Comparison of ENCODE assay signal across 7 cellular contexts in genomic region chrX:16161173-16161572, GRCh38. TPM values are rescaled to one million over a fixed set of nuclear protein-coding genes. Genes with fewer than 3 reads are reported as not detected.
"Had no signal": no experiment of that assay in that cellular context is flagged by ENCODE, and none has a peak within 500 bp of the region (broad histone marks: within the 10 kb centered on the region; RNA-seq: fewer than 3 reads in every experiment).

No MANE protein-coding gene starts in this region.

RNA-seq across cellular contexts. Expression of gene MAGEB17, which starts 6.1 kb away (rescaled TPM):
- total RNA-seq: activated CD8-positive, alpha-beta T cell treated with anti-CD3 and anti-CD28 coated beads for 36 hours; activated naive CD8-positive, alpha-beta T cell treated with anti-CD3 and anti-CD28 coated beads for 36 hours; activated T-cell treated with anti-CD3 and anti-CD28 coated beads, Interleukin-2, amount 50 U/mL, for 72 hours; activated T-helper 2 cell treated with anti-CD3 and anti-CD28 coated beads, Interferon-gamma antibody, Interleukin-2, Interleukin-4, amounts not matched to agents 10 μg/mL and 5 μg/mL and 100 μg/mL, durations not matched to agents 14 hours and 24 hours and 36 hours; LHCN-M2; M059J; Right ventricle myocardium inferior had no signal

RNA-seq across cellular contexts. Expression of gene GRPR, which starts 37.8 kb away (rescaled TPM):
- total RNA-seq: activated CD8-positive, alpha-beta T cell treated with anti-CD3 and anti-CD28 coated beads for 36 hours; activated naive CD8-positive, alpha-beta T cell treated with anti-CD3 and anti-CD28 coated beads for 36 hours; activated T-helper 2 cell treated with anti-CD3 and anti-CD28 coated beads, Interferon-gamma antibody, Interleukin-2, Interleukin-4, amounts not matched to agents 10 μg/mL and 5 μg/mL and 100 μg/mL, durations not matched to agents 14 hours and 24 hours and 36 hours had no signal
